Comparison of ENCODE assay signal across 13 cellular contexts in genomic region chr1:215539803-215540575, GRCh38. TPM values are rescaled to one million over a fixed set of nuclear protein-coding genes. Genes with fewer than 3 reads are reported as not detected.
DNase-seq lines count a peak whose midpoint lies in the region; ATAC-seq, FAIRE-seq and TF ChIP-seq lines count a peak whose summit lies in the region.
"Had no signal": no experiment of that assay in that cellular context is flagged by ENCODE, and none has a peak within 500 bp of the region (broad histone marks: within the 10 kb centered on the region; RNA-seq: fewer than 3 reads in every experiment).

No MANE protein-coding gene starts in this region.

- H3K27ac ChIP-seq in neuronal stem cell (replicated peaks; ENCODE audit: low read length): no peak overlapping the region
- H3K27ac ChIP-seq: right lobe of liver had no signal

- H3K9ac ChIP-seq in neuronal stem cell (ENCODE audit: low read depth, low read length, poor library complexity): no peak overlapping the region

- no peak overlapping the region for H4K8ac ChIP-seq in neuronal stem cell (ENCODE audit: low read depth, low read length)

- no peak overlapping the region for H3K4me2 ChIP-seq in neuronal stem cell (ENCODE audit: insufficient read depth, low read length, poor library complexity, severe bottlenecking)

- no peaks in the 10 kb centered on the region for H3K27me3 ChIP-seq in neuronal stem cell (ENCODE audit: control insufficient read depth in 3 of 3, insufficient read depth in 3 of 3, low read depth in 1 of 3, low read length in 3 of 3)
- H3K27me3 ChIP-seq: right lobe of liver had no signal

- no peak overlapping the region for H3K4me3 ChIP-seq in AG10803 (ENCODE audit: low read length)
- no peak overlapping the region for H3K4me3 ChIP-seq in neuronal stem cell (ENCODE audit: low read length in 2 of 2)
- H3K4me3 ChIP-seq: right lobe of liver had no signal

- TF ChIP-seq CTCF in AG10803 (conservative IDR thresholded peaks at IDR 0.05; ENCODE audit: low read length): no peak

- H3K4ac ChIP-seq in neuronal stem cell (ENCODE audit: low read length): no peak overlapping the region

- no peak overlapping the region for H2BK15ac ChIP-seq in neuronal stem cell (ENCODE audit: low read length)

- no peak overlapping the region for H2BK120ac ChIP-seq in neuronal stem cell (ENCODE audit: low read depth, low read length)

- peaks cover 0 to 3% of the 10 kb centered on the region in 2 donors for H3K9me3 ChIP-seq in neuronal stem cell (replicated peaks in 1 of 2; ENCODE audit: control insufficient read depth in 2 of 2, insufficient read depth in 1 of 2, low read depth in 1 of 2, low read length in 2 of 2)
- H3K9me3 ChIP-seq: right lobe of liver had no signal

- no peaks in the 10 kb centered on the region for H3K36me3 ChIP-seq in neuronal stem cell (replicated peaks in 1 of 2; ENCODE audit: control insufficient read depth in 2 of 2, insufficient read depth in 2 of 2, low read length in 2 of 2)
- H3K36me3 ChIP-seq: right lobe of liver had no signal

- no peak overlapping the region for H3K23ac ChIP-seq in neuronal stem cell (ENCODE audit: low read depth, low read length, poor library complexity)

- no peaks in the 10 kb centered on the region for H3K79me1 ChIP-seq in neuronal stem cell (ENCODE audit: low read depth, low read length)

- H2BK12ac ChIP-seq in neuronal stem cell (ENCODE audit: low read length): no peak overlapping the region

- no peak for TF ChIP-seq RAD21 in Ishikawa (IDR thresholded peaks at IDR 0.05; ENCODE audit: low read depth)

- H3K4me1 ChIP-seq in neuronal stem cell (ENCODE audit: control insufficient read depth in 2 of 2, insufficient read depth in 1 of 2, low read depth in 1 of 2, low read length in 2 of 2): no peaks in the 10 kb centered on the region

- H3K18ac ChIP-seq in neuronal stem cell (ENCODE audit: low read length): no peak overlapping the region

- no peak overlapping the region for H2BK5ac ChIP-seq in neuronal stem cell (ENCODE audit: low read length)

- peak; percentile 65 for FAIRE-seq in RCC 7860 (lab: Jason Lieb, UNC)
- FAIRE-seq: endometrium had no signal

- WGBS in neuronal stem cell (ENCODE audit: extremely low coverage in 2 of 2, insufficient read length in 2 of 2, insufficient replicate concordance in 1 of 2), 2 donors: no CpG with 5 or more reads among the region's 5 CpGs

- no peak overlapping the region for H4K91ac ChIP-seq in neuronal stem cell (ENCODE audit: low read depth, low read length, poor library complexity)

- DNase-seq in AG10803 (ENCODE audit: low read depth) (peak; percentile 61), RCC 7860 (ENCODE audit: low spot score) (peak; percentile 19), fibroblast of the conjunctiva (ENCODE audit: low read depth) (peak; percentile 41), neuronal stem cell (ENCODE audit: low spot score) (no peak)
- DNase-seq: activated T-cell treated with anti-CD3 and anti-CD28 coated beads, Interleukin-2, amount 50 U/mL, for 1 hour; NCI-H187 treated with DMSO at 0.1 percent for 48 hours; right lobe of liver; SHP77 treated with DMSO at 0.1 percent for 48 hours had no signal

- H2AFZ ChIP-seq in neuronal stem cell (ENCODE audit: low read length): no peak overlapping the region

- TF ChIP-seq EP300 in Ishikawa (IDR thresholded peaks at IDR 0.05; ENCODE audit: borderline replicate concordance): no peak

- no peak overlapping the region for H3K14ac ChIP-seq in neuronal stem cell (ENCODE audit: low read length)

- no peak overlapping the region for H2AK5ac ChIP-seq in neuronal stem cell (ENCODE audit: low read depth, low read length)

- ATAC-seq in HG03108 (IDR thresholded peaks at IDR 0.05; ENCODE audit: unreplicated experiment) (no peak), HG03469 (IDR thresholded peaks at IDR 0.05; ENCODE audit: unreplicated experiment) (no peak), GM18861 (IDR thresholded peaks at IDR 0.05; ENCODE audit: unreplicated experiment) (no peak)
- ATAC-seq: right lobe of liver had no signal

TF ChIP-seq in Ishikawa, 13 proteins besides CTCF, POLR2A, EP300 and RAD21:
- peak; percentile 15; the same call in 1 of the 2 replicates for TF ChIP-seq NFIC (IDR thresholded peaks at IDR 0.05)
- no peak for TF ChIP-seq EGR1 (IDR thresholded peaks at IDR 0.05)

RNA-seq across cellular contexts. Expression of gene KCTD3, which starts 27.1 kb away (rescaled TPM):
- 29.0 TPM for polyA plus RNA-seq in neuronal stem cell (2013, experiment 1 of 2)
- polyA plus RNA-seq in neuronal stem cell (2013, experiment 2 of 2): 29.6 TPM
